ENCODE assay signal across 8 cellular contexts in the genomic region with DNA sequence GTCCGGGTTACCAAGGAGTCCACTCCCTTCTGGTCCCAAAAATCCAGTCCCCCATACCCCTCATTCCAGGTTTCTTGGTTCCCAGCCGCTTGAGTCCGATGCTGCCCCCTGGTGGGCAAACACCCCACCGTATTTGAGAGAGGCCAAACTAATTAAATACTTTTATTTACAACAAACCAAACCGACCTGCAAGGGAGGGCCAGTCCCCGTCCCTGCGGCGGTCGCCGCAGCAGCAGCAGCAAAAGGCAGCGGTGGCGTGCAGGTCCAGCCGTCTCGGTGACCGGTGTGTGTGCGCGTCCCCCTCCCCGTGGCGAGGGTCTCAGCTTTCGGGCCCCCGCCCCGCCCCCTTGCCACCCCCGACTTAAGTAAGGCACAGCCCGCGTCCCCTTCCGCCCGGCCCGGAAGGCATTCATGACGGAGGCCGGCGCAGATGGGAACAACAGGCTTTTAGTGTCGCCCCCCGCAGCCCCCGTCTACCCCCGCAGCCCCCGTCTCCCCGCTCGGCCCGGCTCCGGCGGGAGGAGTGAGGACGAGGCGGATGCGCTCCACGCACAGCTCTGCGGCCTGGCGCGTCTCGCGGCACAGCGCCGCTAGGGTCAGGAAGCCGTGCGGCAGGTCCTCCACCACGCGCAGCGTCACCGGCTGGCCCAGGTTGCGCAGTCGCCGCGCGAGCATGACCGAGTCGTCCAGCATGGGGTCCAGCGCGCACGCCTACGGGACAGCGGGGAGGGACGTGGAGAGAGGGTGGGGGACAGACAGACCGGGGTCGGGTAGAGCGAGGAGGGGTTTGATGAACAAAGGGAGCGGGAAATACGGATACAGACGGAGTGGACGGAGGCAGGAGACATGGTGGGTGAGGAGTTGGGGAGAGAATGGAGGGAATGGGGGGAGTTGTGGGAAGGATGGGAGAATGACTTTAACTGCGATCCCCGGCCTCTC. TPM values are rescaled to one million over a fixed set of nuclear protein-coding genes. Genes with fewer than 3 reads are reported as not detected.
DNase-seq lines count a peak whose midpoint lies in the region; ATAC-seq and TF ChIP-seq lines count a peak whose summit lies in the region.

No MANE protein-coding gene starts in this region.

- no peaks in the 10 kb centered on the region for H3K9me2 ChIP-seq in PC-3 (replicated peaks; ENCODE audit: low read length)

- peaks cover 7% of the 10 kb centered on the region for H3K36me3 Mint-ChIP-seq in CD4-positive, CD25-positive, alpha-beta regulatory T cell
- peaks cover 0 to 15% (median 0%) of the 10 kb centered on the region in 5 donors for H3K36me3 Mint-ChIP-seq in naive thymus-derived CD4-positive, alpha-beta T cell
- peaks cover 47% of the 10 kb centered on the region for H3K36me3 Mint-ChIP-seq in stimulated activated effector memory CD8-positive, alpha-beta T cell treated with anti-CD3 and anti-CD28 coated beads, Interleukin-12 subunit alpha, Interleukin-12 subunit beta, amount 100 ng/mL, for 72 hours

- H3K4me1 Mint-ChIP-seq in CD4-positive, CD25-positive, alpha-beta regulatory T cell, result peaks cover 14 to 51% (median 32%) of the 10 kb centered on the region in 4 donors
- H3K4me1 Mint-ChIP-seq in naive thymus-derived CD4-positive, alpha-beta T cell, result peaks cover 25 to 51% (median 42%) of the 10 kb centered on the region in 7 donors
- H3K4me1 Mint-ChIP-seq in stimulated activated effector memory CD8-positive, alpha-beta T cell treated with anti-CD3 and anti-CD28 coated beads, Interleukin-12 subunit alpha, Interleukin-12 subunit beta, amount 100 ng/mL, for 72 hours, result peaks cover 55% of the 10 kb centered on the region

- peak; percentile 64 to 78 (median 66) for DNase-seq in CD4-positive, CD25-positive, alpha-beta regulatory T cell
- peak; percentile 40 for DNase-seq in HS-5 (ENCODE audit: low read depth)
- peak; percentile 77 for DNase-seq in PC-3
- peak; percentile 63 to 74 for DNase-seq in activated T-helper 1 cell treated with anti-CD3 and anti-CD28 coated beads, Interleukin-2, amount 50 U/mL, for 16 hours (ENCODE audit: low read depth in 1 of 2, low spot score in 1 of 2)
- DNase-seq in fibroblast of lung (ENCODE audit: low read depth in 2 of 2), result peak; percentile 59 to 81
- DNase-seq in naive thymus-derived CD4-positive, alpha-beta T cell, result peak; percentile 46 to 72 (median 64)
- peak; percentile 55 to 87 for DNase-seq in stimulated activated effector memory CD8-positive, alpha-beta T cell treated with anti-CD3 and anti-CD28 coated beads, Interleukin-12 subunit alpha, Interleukin-12 subunit beta, amount 100 ng/mL, for 72 hours (ENCODE audit: low spot score in 2 of 2)
- no peak for DNase-seq in GDM1 (lab: John Stamatoyannopoulos, UW)

- peaks cover 28% of the 10 kb centered on the region for H3K4me1 ChIP-seq in CD4-positive, CD25-positive, alpha-beta regulatory T cell (ENCODE audit: control insufficient read depth, insufficient read depth, low read length, poor library complexity, severe bottlenecking)
- peaks cover 9% of the 10 kb centered on the region for H3K4me1 ChIP-seq in PC-3 (ENCODE audit: insufficient read depth, low read length)
- peaks cover 6% of the 10 kb centered on the region for H3K4me1 ChIP-seq in fibroblast of lung (ENCODE audit: control insufficient read depth, extremely low read depth, insufficient read depth, low read length)
- peaks cover 12 to 13% of the 10 kb centered on the region in 2 donors for H3K4me1 ChIP-seq in naive thymus-derived CD4-positive, alpha-beta T cell (ENCODE audit: control insufficient read depth in 2 of 2, insufficient read depth in 2 of 2, low read length in 2 of 2)

- intact Hi-C loops in PC-3 (cut with micrococcal nuclease), result no loop called here
- intact Hi-C loops in naive thymus-derived CD4-positive, alpha-beta T cell (cut with micrococcal nuclease), result loop anchor here (1.0 to 5.0 kb wide), 8 partner anchors 14 to 294 kb away; partner anchors contain the start of gene MEGF8 (in 1 of the 2)

- peak overlapping the region; percentile 86 to 96 (median 90) for H3K4me3 Mint-ChIP-seq in CD4-positive, CD25-positive, alpha-beta regulatory T cell
- peak overlapping the region; percentile 79 to 88 (median 84) for H3K4me3 Mint-ChIP-seq in naive thymus-derived CD4-positive, alpha-beta T cell
- peak overlapping the region; percentile 74 for H3K4me3 Mint-ChIP-seq in stimulated activated effector memory CD8-positive, alpha-beta T cell treated with anti-CD3 and anti-CD28 coated beads, Interleukin-12 subunit alpha, Interleukin-12 subunit beta, amount 100 ng/mL, for 72 hours

- no peaks in the 10 kb centered on the region for H3K9me3 ChIP-seq in CD4-positive, CD25-positive, alpha-beta regulatory T cell (ENCODE audit: control insufficient read depth in 2 of 2, low read length in 2 of 2)
- H3K9me3 ChIP-seq in PC-3 (ENCODE audit: low read length) (no peaks in the 10 kb centered on the region), fibroblast of lung (ENCODE audit: control insufficient read depth, insufficient read depth, low read depth, low read length) (no peaks in the 10 kb centered on the region)
- no peaks in the 10 kb centered on the region for H3K9me3 ChIP-seq in naive thymus-derived CD4-positive, alpha-beta T cell (ENCODE audit: control insufficient read depth in 2 of 3, low read length in 3 of 3)

- peak overlapping the region; percentile 65 for H3K27ac ChIP-seq in CD4-positive, CD25-positive, alpha-beta regulatory T cell (ENCODE audit: insufficient read depth, low read length, poor library complexity, severe bottlenecking)
- H3K27ac ChIP-seq in PC-3 (ENCODE audit: low read length), result no peak overlapping the region
- H3K27ac ChIP-seq in fibroblast of lung (ENCODE audit: insufficient read depth, low read length), result no peak overlapping the region
- H3K27ac ChIP-seq in naive thymus-derived CD4-positive, alpha-beta T cell (ENCODE audit: low read depth, low read length), result peak overlapping the region; percentile 68

- H3K4me3 ChIP-seq in CD4-positive, CD25-positive, alpha-beta regulatory T cell (ENCODE audit: low read depth, low read length), result peak overlapping the region; percentile 53
- H3K4me3 ChIP-seq in PC-3 (ENCODE audit: low read length), result peak overlapping the region; percentile 80
- H3K4me3 ChIP-seq in fibroblast of lung (replicated peaks in 1 of 4; ENCODE audit: control extremely low read depth in 1 of 4, insufficient read depth in 1 of 4, low read depth in 3 of 4, low read length in 4 of 4), result peak overlapping the region; percentile 44 to 59 (median 56)
- H3K4me3 ChIP-seq in naive thymus-derived CD4-positive, alpha-beta T cell (ENCODE audit: low read length), result peak overlapping the region; percentile 62

- H3K4me2 ChIP-seq in PC-3 (ENCODE audit: low read length) (peak overlapping the region; percentile 92), fibroblast of lung (ENCODE audit: extremely low read depth, insufficient read depth, low read length) (peak overlapping the region; percentile 80)

- H2AFZ ChIP-seq in PC-3 (ENCODE audit: low read length) (peak overlapping the region; percentile 81), fibroblast of lung (ENCODE audit: low read length) (peak overlapping the region; percentile 76)

- POLR2A ChIA-PET in PC-3 (lab: Charles Lee; ENCODE audit: unreplicated experiment), result no interaction called here
- POLR2A ChIA-PET in naive thymus-derived CD4-positive, alpha-beta T cell (lab: Charles Lee), result interaction anchor here (1.0 to 1.2 kb wide), 2 partner anchors 19 to 22 kb away, joined by 3 to 7 read pairs; no protein-coding TSS in a partner anchor

- H3K79me2 ChIP-seq in PC-3 (ENCODE audit: low read length), result peaks cover 9% of the 10 kb centered on the region
- peaks cover 2% of the 10 kb centered on the region for H3K79me2 ChIP-seq in fibroblast of lung (ENCODE audit: control insufficient read depth, insufficient read depth, low read length)

- no peaks in the 10 kb centered on the region for H3K27me3 ChIP-seq in CD4-positive, CD25-positive, alpha-beta regulatory T cell (ENCODE audit: control insufficient read depth, insufficient read depth, low read length)
- no peaks in the 10 kb centered on the region for H3K27me3 ChIP-seq in PC-3 (ENCODE audit: low read length)
- no peaks in the 10 kb centered on the region for H3K27me3 ChIP-seq in fibroblast of lung (ENCODE audit: control insufficient read depth, insufficient read depth, low read length)
- H3K27me3 ChIP-seq in naive thymus-derived CD4-positive, alpha-beta T cell (ENCODE audit: control insufficient read depth in 2 of 2, insufficient read depth in 2 of 2, low read length in 2 of 2), result no peaks in the 10 kb centered on the region

- TF ChIP-seq CTCF in PC-3 (conservative IDR thresholded peaks at IDR 0.05; ENCODE audit: low read depth, low read length), result peak; percentile 76
- TF ChIP-seq CTCF in fibroblast of lung (conservative IDR thresholded peaks at IDR 0.05 in 1 of 2, IDR thresholded peaks at IDR 0.05 in 1 of 2; ENCODE audit: low read depth in 1 of 2, low read length in 2 of 2), result peak; percentile 79 to 80

- H3K27ac Mint-ChIP-seq in CD4-positive, CD25-positive, alpha-beta regulatory T cell, result peak overlapping the region; percentile 80 to 92 (median 80)
- peak overlapping the region; percentile 49 to 88 (median 81) for H3K27ac Mint-ChIP-seq in naive thymus-derived CD4-positive, alpha-beta T cell
- peak overlapping the region; percentile 87 for H3K27ac Mint-ChIP-seq in stimulated activated effector memory CD8-positive, alpha-beta T cell treated with anti-CD3 and anti-CD28 coated beads, Interleukin-12 subunit alpha, Interleukin-12 subunit beta, amount 100 ng/mL, for 72 hours

- no peaks in the 10 kb centered on the region for H3K9me3 Mint-ChIP-seq in CD4-positive, CD25-positive, alpha-beta regulatory T cell
- peaks cover 0 to 1% (median 0%) of the 10 kb centered on the region in 11 donors for H3K9me3 Mint-ChIP-seq in naive thymus-derived CD4-positive, alpha-beta T cell
- H3K9me3 Mint-ChIP-seq in stimulated activated effector memory CD8-positive, alpha-beta T cell treated with anti-CD3 and anti-CD28 coated beads, Interleukin-12 subunit alpha, Interleukin-12 subunit beta, amount 100 ng/mL, for 72 hours, result no peaks in the 10 kb centered on the region

- H3F3A ChIP-seq in PC-3 (ENCODE audit: low read length, unreplicated experiment), result no peaks in the 10 kb centered on the region

- H4K20me1 ChIP-seq in PC-3 (ENCODE audit: low read length) (no peaks in the 10 kb centered on the region), fibroblast of lung (ENCODE audit: control insufficient read depth, extremely low read depth, insufficient read depth, low read length) (no peaks in the 10 kb centered on the region)

- H3K9ac ChIP-seq in PC-3 (ENCODE audit: low read length) (peak overlapping the region; percentile 59), fibroblast of lung (ENCODE audit: insufficient read depth, low read length) (peak overlapping the region; percentile 23)

- peaks cover 5% of the 10 kb centered on the region for H3K36me3 ChIP-seq in CD4-positive, CD25-positive, alpha-beta regulatory T cell (ENCODE audit: control insufficient read depth, insufficient read depth, low read length)
- H3K36me3 ChIP-seq in PC-3 (ENCODE audit: low read depth, low read length), result no peaks in the 10 kb centered on the region
- no peaks in the 10 kb centered on the region for H3K36me3 ChIP-seq in fibroblast of lung (ENCODE audit: control insufficient read depth, insufficient read depth, low read length)
- H3K36me3 ChIP-seq in naive thymus-derived CD4-positive, alpha-beta T cell (ENCODE audit: control insufficient read depth in 2 of 3, insufficient read depth in 3 of 3, low read length in 3 of 3), result peaks cover 0 to 13% (median 0%) of the 10 kb centered on the region in 3 experiments

- CTCF ChIA-PET in PC-3 (lab: Charles Lee), result interaction anchor here (0.5 kb wide), 1 partner anchor 667 kb away, joined by 8 read pairs; no protein-coding TSS in a partner anchor
- CTCF ChIA-PET in naive thymus-derived CD4-positive, alpha-beta T cell (lab: Charles Lee), result interaction anchor here (0.6 to 2.6 kb wide), 7 partner anchors 18 to 293 kb away, joined by 3 to 7 read pairs (median 4); partner anchors contain the start of gene POU2F2

- ATAC-seq in CD4-positive, CD25-positive, alpha-beta regulatory T cell (ENCODE audit: low read depth in 2 of 2), result peak; percentile 69 to 75
- ATAC-seq in PC-3, result peak; percentile 51
- peak; percentile 78 for ATAC-seq in naive thymus-derived CD4-positive, alpha-beta T cell
- peak; percentile 72 for ATAC-seq in stimulated activated effector memory CD8-positive, alpha-beta T cell treated with anti-CD3 and anti-CD28 coated beads, Interleukin-12 subunit alpha, Interleukin-12 subunit beta, amount 100 ng/mL, for 72 hours

- no peaks in the 10 kb centered on the region for H3K27me3 Mint-ChIP-seq in CD4-positive, CD25-positive, alpha-beta regulatory T cell
- no peaks in the 10 kb centered on the region for H3K27me3 Mint-ChIP-seq in naive thymus-derived CD4-positive, alpha-beta T cell

- BruUV-seq in PC-3 (replicated peaks; lab: Mats Ljungman, UMichigan), result no TSS peak

RNA-seq across cellular contexts. Expression of gene CNFN, which starts 11.5 kb away (rescaled TPM):
- not detected for total RNA-seq in CD4-positive, CD25-positive, alpha-beta regulatory T cell
- under 1 TPM in 2 of 4 donors, not detected in 2; 0.49 TPM for polyA plus RNA-seq in CD4-positive, CD25-positive, alpha-beta regulatory T cell
- total RNA-seq in PC-3 (2014; rRNA removed), result 4.1 and 4.5 TPM in 2 replicates
- total RNA-seq in fibroblast of lung, result not detected in 2 replicates
- not detected in 2 replicates for polyA plus RNA-seq in fibroblast of lung
- polyA plus RNA-seq in fibroblast of lung (2012), result 0.31 and 0.36 TPM in 2 replicates
- not detected in 2 replicates for polyA minus RNA-seq in fibroblast of lung (ENCODE audit: low replicate concordance)
- total RNA-seq in naive thymus-derived CD4-positive, alpha-beta T cell, result under 1 TPM in 1 of 5 experiments, not detected in 4; 0.75 TPM
- polyA plus RNA-seq in naive thymus-derived CD4-positive, alpha-beta T cell, result under 1 TPM in 1 of 2 donors, not detected in 1; 0.52 TPM

RNA-seq across cellular contexts. Expression of gene LIPE, which starts 25.6 kb away (rescaled TPM):
- total RNA-seq in CD4-positive, CD25-positive, alpha-beta regulatory T cell, result 13.2 TPM
- polyA plus RNA-seq in CD4-positive, CD25-positive, alpha-beta regulatory T cell, result 1 to 10 TPM; 3.0 to 7.1 (median 5.4) TPM
- total RNA-seq in PC-3 (2014; rRNA removed) (2.1 and 3.7 TPM in 2 replicates), fibroblast of lung (0.51 and 1.7 TPM in 2 replicates)
- polyA plus RNA-seq in fibroblast of lung, result 1.1 and 2.7 TPM in 2 replicates
- polyA plus RNA-seq in fibroblast of lung (2012), result 1.8 and 6.1 TPM in 2 replicates
- 3.8 and 9.6 TPM in 2 replicates for polyA minus RNA-seq in fibroblast of lung (ENCODE audit: low replicate concordance)
- 10 to 100 TPM; 15.8 to 35.4 (median 28.3) TPM for total RNA-seq in naive thymus-derived CD4-positive, alpha-beta T cell
- polyA plus RNA-seq in naive thymus-derived CD4-positive, alpha-beta T cell, result 1 to 10 TPM; 7.0 to 9.8 TPM

RNA-seq across cellular contexts. Expression of gene CXCL17, which starts 41.1 kb away (rescaled TPM):
- total RNA-seq in CD4-positive, CD25-positive, alpha-beta regulatory T cell, result not detected
- under 1 TPM in 1 of 4 donors, not detected in 3; 0.28 TPM for polyA plus RNA-seq in CD4-positive, CD25-positive, alpha-beta regulatory T cell
- total RNA-seq in PC-3 (2014; rRNA removed) (0.98 TPM in 1 of 2 replicates, not detected in the other), fibroblast of lung (not detected in 2 replicates)
- polyA plus RNA-seq in fibroblast of lung, result not detected in 2 replicates
- polyA plus RNA-seq in fibroblast of lung (2012), result not detected in 2 replicates
- polyA minus RNA-seq in fibroblast of lung (ENCODE audit: low replicate concordance), result not detected in 2 replicates
- not detected for total RNA-seq in naive thymus-derived CD4-positive, alpha-beta T cell
- polyA plus RNA-seq in naive thymus-derived CD4-positive, alpha-beta T cell, result under 1 TPM in 1 of 2 donors, not detected in 1; 0.30 TPM

Comparison
In these comparisons a context has a peak if more than half of its experiments do, and no peak if none do; other contexts are left out.
1. H3K27ac ChIP-seq: peak in CD4-positive, CD25-positive, alpha-beta regulatory T cell (single experiment) and naive thymus-derived CD4-positive, alpha-beta T cell (single experiment); none in PC-3 (single experiment) and fibroblast of lung (single experiment).
2. Peak in every context shown above with its lines, with median percentiles within 50 percentile points of each other: ATAC-seq, H3K4me3 ChIP-seq, H3K27ac Mint-ChIP-seq and H3K4me3 Mint-ChIP-seq.